7 cellular contexts compared by ENCODE assay signal in genomic region chr18:56257215-56257614, GRCh38.
A peak's percentile ranks its signal among the peaks of the same experiment; 100 is the strongest.
DNase-seq lines count a peak whose midpoint lies in the region; ATAC-seq and TF ChIP-seq lines count a peak whose summit lies in the region.

No MANE protein-coding gene starts in this region.

- DNase-seq in amniotic stem cell (lab: John Stamatoyannopoulos, UW): peak; percentile 51
- DNase-seq in skeletal muscle cell (ENCODE audit: low read depth): peak; percentile 58
- no peak for DNase-seq in NCI-H2029 treated with DMSO at 0.1 percent for 48 hours (lab: John Stamatoyannopoulos, UW)
- no peak for DNase-seq in erythroblast (lab: John Stamatoyannopoulos, UW)
- no peak for DNase-seq in UCSD-AML1 (lab: John Stamatoyannopoulos, UW; ENCODE audit: unreplicated experiment)

- TF ChIP-seq POLR2A in erythroblast (IDR thresholded peaks at IDR 0.05; ENCODE audit: low read length): no peak

- ATAC-seq in GM19043 (IDR thresholded peaks at IDR 0.05; ENCODE audit: low read depth, unreplicated experiment) (peak; percentile 94), HG03060 (IDR thresholded peaks at IDR 0.05; ENCODE audit: low read depth, unreplicated experiment) (peak; percentile 67)

- no peak overlapping the region for H3K4me3 ChIP-seq in skeletal muscle cell (ENCODE audit: low read depth, low read length)

Comparison
In these comparisons a context has a peak if more than half of its experiments do, and no peak if none do; other contexts are left out.
1. DNase-seq: peak in amniotic stem cell (single experiment) and skeletal muscle cell (single experiment); none in NCI-H2029 treated with DMSO at 0.1 percent for 48 hours (single experiment), erythroblast (0 of 2) and UCSD-AML1 (single experiment).